17 cellular contexts compared by ENCODE assay signal in the genomic region with DNA sequence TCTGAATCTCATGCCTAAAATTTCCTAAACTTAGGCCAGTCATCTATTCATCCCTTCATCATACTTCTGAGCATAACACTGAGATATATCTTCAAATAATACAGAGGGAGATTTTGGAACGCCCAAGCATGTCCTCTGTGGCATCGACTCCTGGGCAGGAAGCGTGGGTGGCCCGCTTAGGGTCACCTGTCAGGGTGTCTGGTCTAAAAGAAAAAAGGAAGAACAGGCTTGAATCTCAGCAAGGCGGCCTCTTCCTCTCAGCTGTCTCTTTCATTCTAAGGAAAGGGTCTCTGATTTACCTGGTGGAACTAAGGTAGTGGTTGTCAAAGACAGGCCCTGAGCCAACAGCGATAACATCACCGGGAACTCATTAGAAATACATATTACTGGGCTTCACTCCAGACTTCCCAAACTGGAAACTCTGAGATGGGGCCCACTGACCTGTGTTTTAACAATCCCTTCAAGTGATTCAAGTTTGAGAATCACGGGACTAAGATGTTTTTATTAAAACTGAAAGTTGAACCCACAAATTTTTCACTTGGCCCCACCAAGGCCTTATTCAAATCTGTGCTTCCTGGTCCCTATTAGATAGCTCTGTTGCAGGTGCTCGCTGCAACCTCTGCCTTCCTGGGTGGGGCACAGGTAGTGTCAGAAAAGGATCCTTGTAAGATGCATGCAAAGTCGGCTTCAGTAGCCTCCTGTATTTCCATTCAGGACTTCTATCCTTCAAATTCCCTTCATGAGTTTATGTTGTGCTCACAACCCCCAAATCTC.
DNase-seq lines count a peak whose midpoint lies in the region; ATAC-seq, FAIRE-seq and TF ChIP-seq lines count a peak whose summit lies in the region.
"Had no signal": no experiment of that assay in that cellular context is flagged by ENCODE, and none has a peak within 500 bp of the region (broad histone marks: within the 10 kb centered on the region; RNA-seq: fewer than 3 reads in every experiment).

No MANE protein-coding gene starts in this region.

- H3K27ac Mint-ChIP-seq in memory B cell, result peak overlapping the region; percentile 92
- H3K27ac Mint-ChIP-seq: T-helper 2 cell treated with Interferon-gamma antibody and Interleukin-4, amounts not matched to agents 5 μg/mL and 100 μg/mL, for 36 hours had no signal

- H3K9me3 ChIP-seq in upper lobe of left lung, result no peaks in the 10 kb centered on the region

- no peaks in the 10 kb centered on the region for H3K27me3 ChIP-seq in upper lobe of left lung

- TF ChIP-seq POLR2A in GM12891 (IDR thresholded peaks at IDR 0.05; ENCODE audit: low read depth, low read length) (no peak), upper lobe of left lung (IDR thresholded peaks at IDR 0.05) (no peak)

- peak overlapping the region; percentile 68 for H3K4me3 Mint-ChIP-seq in memory B cell
- H3K4me3 Mint-ChIP-seq: T-helper 2 cell treated with Interferon-gamma antibody and Interleukin-4, amounts not matched to agents 5 μg/mL and 100 μg/mL, for 36 hours had no signal

- DNase-seq in GM12891 (ENCODE audit: insufficient read length, low spot score) (no peak), memory B cell (ENCODE audit: low spot score in 2 of 2) (no peak), GM19238 (ENCODE audit: insufficient read length, low spot score) (no peak), upper lobe of left lung (no peak)
- DNase-seq: DMS153, GOT3, NCI-H1092 treated with DMSO at 0.1 percent for 48 hours, NCI-H524 had no signal

- no peak overlapping the region for H3K4me3 ChIP-seq in upper lobe of left lung

- no peaks in the 10 kb centered on the region for H3K36me3 ChIP-seq in upper lobe of left lung

- no peak for TF ChIP-seq EP300 in upper lobe of left lung (IDR thresholded peaks at IDR 0.05)

- H3K27ac ChIP-seq in upper lobe of left lung, result no peak overlapping the region
- H3K27ac ChIP-seq: C4-2B had no signal

- H3K27me3 Mint-ChIP-seq in memory B cell, result no peaks in the 10 kb centered on the region

- no peaks in the 10 kb centered on the region for H3K4me1 ChIP-seq in upper lobe of left lung

- peaks cover 36% of the 10 kb centered on the region for H3K4me1 Mint-ChIP-seq in memory B cell

- no peak for TF ChIP-seq CTCF in upper lobe of left lung (IDR thresholded peaks at IDR 0.05)

- H3K36me3 Mint-ChIP-seq in memory B cell, result peaks cover 13% of the 10 kb centered on the region

- ATAC-seq in GM21526 (IDR thresholded peaks at IDR 0.05; ENCODE audit: low FRiP score, unreplicated experiment), result peak; percentile 78
- ATAC-seq in HG03025 (IDR thresholded peaks at IDR 0.05; ENCODE audit: low FRiP score, unreplicated experiment), result peak; percentile 61
- ATAC-seq in memory B cell (ENCODE audit: low read depth), result peak; percentile 78
- ATAC-seq in HG02642 (IDR thresholded peaks at IDR 0.05; ENCODE audit: poor library complexity, unreplicated experiment), result no peak
- ATAC-seq in GM18498 (IDR thresholded peaks at IDR 0.05; ENCODE audit: unreplicated experiment), result no peak
- ATAC-seq in upper lobe of left lung (ENCODE audit: low FRiP score in 2 of 2), result no peak
- ATAC-seq: HepG2, Panc1, Right ventricle myocardium inferior had no signal

- peak; percentile 13 for FAIRE-seq in GM12891 (lab: Jason Lieb, UNC)
- FAIRE-seq: HepG2 had no signal

- 90 to 93% methylated on average over 10 of the region's 10 CpGs for WGBS in upper lobe of left lung, 2 donors

- H3K9me3 Mint-ChIP-seq in memory B cell, result peaks cover 1% of the 10 kb centered on the region
- H3K9me3 Mint-ChIP-seq: T-helper 2 cell treated with Interferon-gamma antibody and Interleukin-4, amounts not matched to agents 5 μg/mL and 100 μg/mL, for 36 hours had no signal

TF ChIP-seq in GM12891, 5 proteins besides CTCF, POLR2A, EP300 and RAD21:
- TF ChIP-seq POLR2AphosphoS5 (IDR thresholded peaks at IDR 0.05; ENCODE audit: low read depth, low read length) (no peak), PAX5 (IDR thresholded peaks at IDR 0.05; ENCODE audit: insufficient read depth, low read length, severe bottlenecking) (no peak), TAF1 (IDR thresholded peaks at IDR 0.05; ENCODE audit: low read depth, low read length) (no peak), POU2F2 (IDR thresholded peaks at IDR 0.05; ENCODE audit: low read depth, low read length) (no peak), SPI1 (IDR thresholded peaks at IDR 0.05; ENCODE audit: low read depth, low read length) (no peak)

Comparison
In these comparisons a context has a peak if more than half of its experiments do, and no peak if none do; other contexts are left out.
1. ATAC-seq: peak in GM21526 (single experiment), HG03025 (single experiment) and memory B cell (single experiment); none in HG02642 (single experiment), GM18498 (single experiment) and upper lobe of left lung (0 of 2).